1 cellular context compared by ENCODE assay signal in genomic region chr2:218671654-218672566, GRCh38.
TF ChIP-seq lines count a peak whose summit lies in the region.

Gene RNF25 (minus strand): TSS chr2:218672002. CDS start chr2:218671970, 32 bp downstream.
Gene STK36 (plus strand): TSS chr2:218672086. CDS start chr2:218672830, 744 bp downstream.

TF ChIP-seq in K562, 482 proteins besides CTCF, POLR2A, EP300 and RAD21 (continued from another document and continues in another):
- TF ChIP-seq NFATC3 (IDR thresholded peaks at IDR 0.05) (no peak), ZKSCAN1 (IDR thresholded peaks at IDR 0.05; ENCODE audit: low read depth, low read length) (no peak), RFX1 (IDR thresholded peaks at IDR 0.05) (peak; percentile 91), HMGXB4 (CRISPR knock-in tag; IDR thresholded peaks at IDR 0.05) (no peak), CSDE1 (IDR thresholded peaks at IDR 0.05) (no peak), JUNB (CRISPR knock-in tag; conservative IDR thresholded peaks at IDR 0.05) (no peak), PURB (CRISPR knock-in tag; IDR thresholded peaks at IDR 0.05; ENCODE audit: low read depth) (no peak), RCOR1 (IDR thresholded peaks at IDR 0.05; ENCODE audit: borderline replicate concordance in 1 of 2, low read depth in 2 of 2, low read length in 2 of 2) (peak in 1 of 2 experiments; percentile 35; a peak in 1 of 4 replicates), NUFIP1 (IDR thresholded peaks at IDR 0.05; ENCODE audit: partially characterized antibody) (no peak), MBD2 (IDR thresholded peaks at IDR 0.05; ENCODE audit: borderline replicate concordance, low read depth) (no peak; the same call in 1 of the 2 replicates), BRF1 (IDR thresholded peaks at IDR 0.05; ENCODE audit: borderline replicate concordance, extremely low read depth, insufficient read length) (no peak), ZNF140 (CRISPR knock-in tag; IDR thresholded peaks at IDR 0.05) (no peak), THAP7 (CRISPR knock-in tag; IDR thresholded peaks at IDR 0.05) (no peak), POLR2G (IDR thresholded peaks at IDR 0.05; ENCODE audit: low read depth, low read length) (peak; percentile 86), PCBP1 (IDR thresholded peaks at IDR 0.05; ENCODE audit: low read depth, low read length, poor library complexity, severe bottlenecking) (no peak), TARDBP (IDR thresholded peaks at IDR 0.05) (no peak), HMG20B (CRISPR knock-in tag; IDR thresholded peaks at IDR 0.05) (no peak), PRDM10 (IDR thresholded peaks at IDR 0.05; ENCODE audit: partially characterized antibody) (peak; percentile 68), ZBTB5 (IDR thresholded peaks at IDR 0.05) (no peak), ZNF408 (CRISPR knock-in tag; IDR thresholded peaks at IDR 0.05; ENCODE audit: low read depth) (no peak), PKNOX1 (IDR thresholded peaks at IDR 0.05) (peak; percentile 55; the same call in 1 of the 2 replicates), ZNF436 (CRISPR knock-in tag; IDR thresholded peaks at IDR 0.05) (no peak), KDM1A (IDR thresholded peaks at IDR 0.05) (no peak), E2F1 (CRISPR knock-in tag; IDR thresholded peaks at IDR 0.05) (no peak), GABPA (tag; conservative IDR thresholded peaks at IDR 0.05; ENCODE audit: low read depth) (peak; percentile 96), KDM4B (IDR thresholded peaks at IDR 0.05; ENCODE audit: borderline replicate concordance in 2 of 2, low read depth in 1 of 2) (no peak), PML (IDR thresholded peaks at IDR 0.05; ENCODE audit: low read length) (peak; percentile 25; the same call in 1 of the 2 replicates), ZNF518B (CRISPR knock-in tag; IDR thresholded peaks at IDR 0.05) (no peak), ZFP30 (CRISPR knock-in tag; IDR thresholded peaks at IDR 0.05; ENCODE audit: borderline replicate concordance) (no peak), MIER1 (IDR thresholded peaks at IDR 0.05; ENCODE audit: low read depth) (no peak), ZBTB12 (CRISPR knock-in tag; IDR thresholded peaks at IDR 0.05) (no peak), HMGN3 (IDR thresholded peaks at IDR 0.05; ENCODE audit: borderline replicate concordance, extremely low read depth, insufficient read length, low read depth, low read length) (no peak), TOE1 (IDR thresholded peaks at IDR 0.05; ENCODE audit: borderline replicate concordance) (no peak), TOE1 (CRISPR knock-in tag; IDR thresholded peaks at IDR 0.05; ENCODE audit: borderline replicate concordance, low read depth) (no peak), SNAPC5 (CRISPR knock-in tag; IDR thresholded peaks at IDR 0.05) (no peak), GMEB1 (CRISPR knock-in tag; IDR thresholded peaks at IDR 0.05) (no peak), RFX7 (CRISPR knock-in tag; IDR thresholded peaks at IDR 0.05) (no peak), CHD4 (IDR thresholded peaks at IDR 0.05; ENCODE audit: insufficient read depth, insufficient replicate concordance, low read depth, low read length, poor library complexity, severe bottlenecking) (no peak), ZNF121 (CRISPR knock-in tag; conservative IDR thresholded peaks at IDR 0.05) (no peak), MLLT1 (IDR thresholded peaks at IDR 0.05) (no peak), GATAD2A (IDR thresholded peaks at IDR 0.05) (no peak), E2F6 (IDR thresholded peaks at IDR 0.05; ENCODE audit: borderline replicate concordance in 1 of 2, extremely low read depth in 1 of 2, insufficient read depth in 1 of 2, insufficient read length in 1 of 2, low read depth in 1 of 2, low read length in 1 of 2, poor library complexity in 1 of 2, severe bottlenecking in 1 of 2) (no peak), SREBF1 (IDR thresholded peaks at IDR 0.05; ENCODE audit: borderline replicate concordance, low read depth, low read length) (no peak)
